Comparison of ENCODE assay signal across 16 cellular contexts in genomic region chr17:812638-813204, GRCh38. TPM values are rescaled to one million over a fixed set of nuclear protein-coding genes. Genes with fewer than 3 reads are reported as not detected.
DNase-seq lines count a peak whose midpoint lies in the region; ATAC-seq, FAIRE-seq and TF ChIP-seq lines count a peak whose summit lies in the region.
"Had no signal": no experiment of that assay in that cellular context is flagged by ENCODE, and none has a peak within 500 bp of the region (broad histone marks: within the 10 kb centered on the region; RNA-seq: fewer than 3 reads in every experiment).

No MANE protein-coding gene starts in this region.

- no peak for TF ChIP-seq POLR2A in spleen (IDR thresholded peaks at IDR 0.05)

- no peak for TF ChIP-seq CTCF in HEK293 (tag by site-specific recombination; IDR thresholded peaks at IDR 0.05)
- TF ChIP-seq CTCF in bronchial epithelial cell (IDR thresholded peaks at IDR 0.05; ENCODE audit: insufficient read depth, low read length, severe bottlenecking), result no peak
- no peak for TF ChIP-seq CTCF in nephron progenitor cell (IDR thresholded peaks at IDR 0.05)
- TF ChIP-seq CTCF in upper lobe of right lung (IDR thresholded peaks at IDR 0.05), result no peak
- TF ChIP-seq CTCF in CD14-positive monocyte (IDR thresholded peaks at IDR 0.05), result no peak
- TF ChIP-seq CTCF in spleen (IDR thresholded peaks at IDR 0.05 in 8 of 11, conservative IDR thresholded peaks at IDR 0.05 in 3 of 11), result no peak

- peak; percentile 100 for FAIRE-seq in bronchial epithelial cell (lab: Jason Lieb, UNC)
- FAIRE-seq: GM18507, GM19239 had no signal

- H3K4me3 Mint-ChIP-seq in nephron progenitor cell, result no peak overlapping the region
- no peak overlapping the region for H3K4me3 Mint-ChIP-seq in CD14-positive monocyte

- H3K27ac Mint-ChIP-seq in nephron progenitor cell (peak overlapping the region; percentile 89), CD14-positive monocyte (no peak overlapping the region)

- no peak for DNase-seq in bronchial epithelial cell (ENCODE audit: low read depth)
- no peak for DNase-seq in nephron progenitor cell
- no peak for DNase-seq in upper lobe of right lung
- DNase-seq in CD14-positive monocyte (ENCODE audit: low spot score), result no peak
- no peak for DNase-seq in spleen
- DNase-seq: BE2C, Kasumi-1, NCI-H187 treated with DMSO at 0.1 percent for 48 hours, NCI-H446, NCI-H748 treated with DMSO at 0.1 percent for 48 hours, SHP77 had no signal

- 90 to 97% (median 92%) methylated on average over 14 of the region's 14 CpGs for WGBS in spleen, 5 donors

- H3K4me3 ChIP-seq in HEK293 (ENCODE audit: low read depth, low read length), result no peak overlapping the region
- H3K4me3 ChIP-seq in bronchial epithelial cell (ENCODE audit: low read depth, low read length), result no peak overlapping the region
- H3K4me3 ChIP-seq in upper lobe of right lung, result no peak overlapping the region
- no peak overlapping the region for H3K4me3 ChIP-seq in spleen

- CTCF ChIA-PET in HEK293 (lab: Yijun Ruan, JAX), result interaction anchor here (0.6 kb wide), 1 partner anchor 44 kb away, joined by 3 read pairs; no protein-coding TSS in a partner anchor

- H3K27me3 ChIP-seq in bronchial epithelial cell (ENCODE audit: control insufficient read depth, insufficient read depth, low read length), result no peaks in the 10 kb centered on the region
- H3K27me3 ChIP-seq in upper lobe of right lung, result no peaks in the 10 kb centered on the region
- H3K27me3 ChIP-seq in spleen (replicated peaks in 1 of 7), result peaks cover 0 to 2% (median 0%) of the 10 kb centered on the region in 7 donors
- H3K27me3 ChIP-seq: BE2C had no signal

- ATAC-seq in upper lobe of right lung (peak; percentile 15), GM18909 (IDR thresholded peaks at IDR 0.05; ENCODE audit: poor library complexity, unreplicated experiment) (no peak)
- ATAC-seq: Panc1 had no signal

- intact Hi-C loops in upper lobe of right lung (cut with DNase I) (no loop called here), CD14-positive monocyte (cut with micrococcal nuclease) (no loop called here), spleen (cut with DNase I; ENCODE audit: low total_unique reads) (no loop called here)

- H3K4me1 Mint-ChIP-seq in nephron progenitor cell (peaks cover 15% of the 10 kb centered on the region), CD14-positive monocyte (no peaks in the 10 kb centered on the region)

- peaks cover 4 to 41% of the 10 kb centered on the region in 2 experiments; a peak in 2 of 3 replicates for H3K36me3 ChIP-seq in HEK293 (ENCODE audit: control insufficient read depth in 2 of 2, insufficient read depth in 1 of 2, low read length in 2 of 2)
- H3K36me3 ChIP-seq in bronchial epithelial cell (ENCODE audit: control insufficient read depth, insufficient read depth, low read length), result peaks cover 20% of the 10 kb centered on the region
- peaks cover 3% of the 10 kb centered on the region for H3K36me3 ChIP-seq in upper lobe of right lung
- peaks cover 0 to 20% (median 0%) of the 10 kb centered on the region in 6 donors for H3K36me3 ChIP-seq in spleen
- H3K36me3 ChIP-seq: BE2C had no signal

- no peaks in the 10 kb centered on the region for H3K9me3 Mint-ChIP-seq in nephron progenitor cell
- H3K9me3 Mint-ChIP-seq in CD14-positive monocyte, result peaks cover 0 to 7% (median 1%) of the 10 kb centered on the region in 7 donors

- no peaks in the 10 kb centered on the region for H3K9me3 ChIP-seq in HEK293 (ENCODE audit: control insufficient read depth, insufficient read depth, low read depth, low read length)
- no peaks in the 10 kb centered on the region for H3K9me3 ChIP-seq in upper lobe of right lung
- H3K9me3 ChIP-seq in spleen, result no peaks in the 10 kb centered on the region
- H3K9me3 ChIP-seq: BE2C had no signal

- POLR2A ChIA-PET in HEK293 (lab: Yijun Ruan, JAX), result no interaction called here

- H3K27me3 Mint-ChIP-seq in nephron progenitor cell (ENCODE audit: low read depth, poor library complexity), result no peaks in the 10 kb centered on the region
- peaks cover 4 to 5% (median 4%) of the 10 kb centered on the region in 3 donors for H3K27me3 Mint-ChIP-seq in CD14-positive monocyte (ENCODE audit: low read depth in 3 of 3)

- H3K36me3 Mint-ChIP-seq in nephron progenitor cell (ENCODE audit: low read depth) (peaks cover 62% of the 10 kb centered on the region), CD14-positive monocyte (no peaks in the 10 kb centered on the region)

- no peak overlapping the region for H3K27ac ChIP-seq in HEK293 (ENCODE audit: extremely low read depth, low read depth, low read length)
- no peak overlapping the region for H3K27ac ChIP-seq in upper lobe of right lung
- H3K27ac ChIP-seq in spleen, result no peak overlapping the region

- H3K4me1 ChIP-seq in HEK293 (ENCODE audit: control insufficient read depth, insufficient read depth, low read length) (no peaks in the 10 kb centered on the region), upper lobe of right lung (no peaks in the 10 kb centered on the region), spleen (no peaks in the 10 kb centered on the region)
- H3K4me1 ChIP-seq: BE2C had no signal

TF ChIP-seq in HEK293, 187 proteins besides CTCF, POLR2A, EP300 and RAD21 (continues in another document):
- no peak for TF ChIP-seq ZFP69B (tag by site-specific recombination; IDR thresholded peaks at IDR 0.05)
- TF ChIP-seq ZFP3 (tag by site-specific recombination; IDR thresholded peaks at IDR 0.05; ENCODE audit: low read depth), result no peak
- no peak for TF ChIP-seq ZFP41 (tag by site-specific recombination; IDR thresholded peaks at IDR 0.05; ENCODE audit: borderline replicate concordance)
- no peak for TF ChIP-seq ZNF791 (tag by site-specific recombination; IDR thresholded peaks at IDR 0.05)
- TF ChIP-seq KLF9 (tag by site-specific recombination; IDR thresholded peaks at IDR 0.05; ENCODE audit: low read depth), result 0 out of 2 replicates have a peak, but pooled peaks have one; percentile 24
- TF ChIP-seq ZNF48 (tag by site-specific recombination; IDR thresholded peaks at IDR 0.05), result no peak
- TF ChIP-seq ZNF785 (tag by site-specific recombination; IDR thresholded peaks at IDR 0.05), result 0 out of 2 replicates have a peak, but pooled peaks have one; percentile 53
- TF ChIP-seq SETDB1 (IDR thresholded peaks at IDR 0.05; ENCODE audit: insufficient read length, low read length), result no peak
- no peak for TF ChIP-seq ZNF548 (tag by site-specific recombination; IDR thresholded peaks at IDR 0.05)
- TF ChIP-seq, protein P1, sequence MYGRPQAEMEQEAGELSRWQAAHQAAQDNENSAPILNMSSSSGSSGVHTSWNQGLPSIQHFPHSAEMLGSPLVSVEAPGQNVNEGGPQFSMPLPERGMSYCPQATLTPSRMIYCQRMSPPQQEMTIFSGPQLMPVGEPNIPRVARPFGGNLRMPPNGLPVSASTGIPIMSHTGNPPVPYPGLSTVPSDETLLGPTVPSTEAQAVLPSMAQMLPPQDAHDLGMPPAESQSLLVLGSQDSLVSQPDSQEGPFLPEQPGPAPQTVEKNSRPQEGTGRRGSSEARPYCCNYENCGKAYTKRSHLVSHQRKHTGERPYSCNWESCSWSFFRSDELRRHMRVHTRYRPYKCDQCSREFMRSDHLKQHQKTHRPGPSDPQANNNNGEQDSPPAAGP (tag by site-specific recombination; IDR thresholded peaks at IDR 0.05), result no peak
- no peak for TF ChIP-seq YY2 (tag by site-specific recombination; IDR thresholded peaks at IDR 0.05)
- TF ChIP-seq, protein P2, sequence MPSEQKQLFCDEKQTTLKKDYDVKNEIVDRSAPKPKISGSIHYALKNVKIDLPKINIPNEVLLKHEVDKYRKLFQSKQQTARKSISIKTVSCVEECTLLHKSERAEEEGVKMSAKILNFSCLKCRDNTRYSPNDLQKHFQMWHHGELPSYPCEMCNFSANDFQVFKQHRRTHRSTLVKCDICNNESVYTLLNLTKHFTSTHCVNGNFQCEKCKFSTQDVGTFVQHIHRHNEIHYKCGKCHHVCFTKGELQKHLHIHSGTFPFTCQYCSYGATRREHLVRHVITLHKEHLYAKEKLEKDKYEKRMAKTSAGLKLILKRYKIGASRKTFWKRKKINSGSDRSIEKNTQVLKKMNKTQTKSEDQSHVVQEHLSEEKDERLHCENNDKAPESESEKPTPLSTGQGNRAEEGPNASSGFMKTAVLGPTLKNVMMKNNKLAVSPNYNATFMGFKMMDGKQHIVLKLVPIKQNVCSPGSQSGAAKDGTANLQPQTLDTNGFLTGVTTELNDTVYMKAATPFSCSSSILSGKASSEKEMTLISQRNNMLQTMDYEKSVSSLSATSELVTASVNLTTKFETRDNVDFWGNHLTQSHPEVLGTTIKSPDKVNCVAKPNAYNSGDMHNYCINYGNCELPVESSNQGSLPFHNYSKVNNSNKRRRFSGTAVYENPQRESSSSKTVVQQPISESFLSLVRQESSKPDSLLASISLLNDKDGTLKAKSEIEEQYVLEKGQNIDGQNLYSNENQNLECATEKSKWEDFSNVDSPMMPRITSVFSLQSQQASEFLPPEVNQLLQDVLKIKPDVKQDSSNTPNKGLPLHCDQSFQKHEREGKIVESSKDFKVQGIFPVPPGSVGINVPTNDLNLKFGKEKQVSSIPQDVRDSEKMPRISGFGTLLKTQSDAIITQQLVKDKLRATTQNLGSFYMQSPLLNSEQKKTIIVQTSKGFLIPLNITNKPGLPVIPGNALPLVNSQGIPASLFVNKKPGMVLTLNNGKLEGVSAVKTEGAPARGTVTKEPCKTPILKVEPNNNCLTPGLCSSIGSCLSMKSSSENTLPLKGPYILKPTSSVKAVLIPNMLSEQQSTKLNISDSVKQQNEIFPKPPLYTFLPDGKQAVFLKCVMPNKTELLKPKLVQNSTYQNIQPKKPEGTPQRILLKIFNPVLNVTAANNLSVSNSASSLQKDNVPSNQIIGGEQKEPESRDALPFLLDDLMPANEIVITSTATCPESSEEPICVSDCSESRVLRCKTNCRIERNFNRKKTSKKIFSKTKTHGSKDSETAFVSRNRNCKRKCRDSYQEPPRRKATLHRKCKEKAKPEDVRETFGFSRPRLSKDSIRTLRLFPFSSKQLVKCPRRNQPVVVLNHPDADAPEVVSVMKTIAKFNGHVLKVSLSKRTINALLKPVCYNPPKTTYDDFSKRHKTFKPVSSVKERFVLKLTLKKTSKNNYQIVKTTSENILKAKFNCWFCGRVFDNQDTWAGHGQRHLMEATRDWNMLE (tag by site-specific recombination; conservative IDR thresholded peaks at IDR 0.05; ENCODE audit: low read depth), result no peak
- no peak for TF ChIP-seq ZNF830 (tag by site-specific recombination; IDR thresholded peaks at IDR 0.05; ENCODE audit: low read depth)
- peak; percentile 68; the same call in 1 of the 2 replicates for TF ChIP-seq ZNF112 (tag by site-specific recombination; IDR thresholded peaks at IDR 0.05)

RNA-seq across cellular contexts. Expression of gene MRM3, which starts 30.6 kb away (rescaled TPM):
- total RNA-seq in bronchial epithelial cell (18.4 and 22.4 TPM in 2 replicates), upper lobe of right lung (12.1 TPM), spleen (10 to 100 TPM; 14.0 to 23.1 (median 17.5) TPM)
- polyA plus RNA-seq in CD14-positive monocyte (10 to 100 TPM; 12.8 to 15.4 TPM), spleen (10 to 100 TPM; 13.5 to 16.9 (median 15.1) TPM)

RNA-seq across cellular contexts. Expression of gene GLOD4, which starts 30.6 kb away (rescaled TPM):
- total RNA-seq in bronchial epithelial cell, result 90.6 and 93.2 TPM in 2 replicates
- total RNA-seq in upper lobe of right lung, result 55.5 TPM
- polyA plus RNA-seq in CD14-positive monocyte, result 10 to 100 TPM; 41.8 to 50.6 TPM
- 10 to 100 TPM; 38.6 to 69.7 (median 54.4) TPM for total RNA-seq in spleen
- 10 to 100 TPM; 41.9 to 54.6 (median 43.3) TPM for polyA plus RNA-seq in spleen
